In genomic region chr17:82369211-82369610, GRCh38 we compare ENCODE assay signal across 23 cellular contexts. TPM values are rescaled to one million over a fixed set of nuclear protein-coding genes. Genes with fewer than 3 reads are reported as not detected.
DNase-seq lines count a peak whose midpoint lies in the region; ATAC-seq, FAIRE-seq and TF ChIP-seq lines count a peak whose summit lies in the region.
"Had no signal": no experiment of that assay in that cellular context is flagged by ENCODE, and none has a peak within 500 bp of the region (broad histone marks: within the 10 kb centered on the region; RNA-seq: fewer than 3 reads in every experiment).

No MANE protein-coding gene starts in this region.

- peaks cover 8% of the 10 kb centered on the region; the same call in 1 of the 3 replicates for H3K4me1 ChIP-seq in A549
- H3K4me1 ChIP-seq in OCI-LY7 (ENCODE audit: insufficient read depth, low read length, poor library complexity, severe bottlenecking) = peaks cover 64% of the 10 kb centered on the region
- H3K4me1 ChIP-seq in osteoblast (ENCODE audit: insufficient read depth, low read length) = no peaks in the 10 kb centered on the region

- no peak overlapping the region for H3K4me3 Mint-ChIP-seq in stimulated activated naive CD8-positive, alpha-beta T cell treated with anti-CD3 and anti-CD28 coated beads, Interleukin-15, amount 100 ng/mL, for 72 hours

- TF ChIP-seq CTCF in A549 (IDR thresholded peaks at IDR 0.05) = no peak
- TF ChIP-seq CTCF in OCI-LY7 (conservative IDR thresholded peaks at IDR 0.05; ENCODE audit: low read length) = no peak
- no peak for TF ChIP-seq CTCF in osteoblast (IDR thresholded peaks at IDR 0.05; ENCODE audit: extremely low read depth, low read depth, low read length)

- no TSS peak for BruUV-seq in OCI-LY7 (replicated peaks; lab: Mats Ljungman, UMichigan)

- H3K27ac ChIP-seq in A549 = no peak overlapping the region
- peak overlapping the region; percentile 2 for H3K27ac ChIP-seq in OCI-LY7 (ENCODE audit: low read depth, low read length, poor library complexity, severe bottlenecking)
- no peak overlapping the region for H3K27ac ChIP-seq in osteoblast (ENCODE audit: low read depth, low read length)

- FAIRE-seq in A549 (lab: Jason Lieb, UNC) = peak; percentile 23
- peak; percentile 26 for FAIRE-seq in HTR-8/SVneo (lab: Jason Lieb, UNC)
- FAIRE-seq: GM12891, GM18507 had no signal

- H3K27me3 ChIP-seq in osteoblast (ENCODE audit: insufficient read depth, low read length) = peaks cover 63% of the 10 kb centered on the region

- no peak overlapping the region for H3K4me2 ChIP-seq in A549
- no peak overlapping the region for H3K4me2 ChIP-seq in OCI-LY7 (ENCODE audit: low read length)
- no peak overlapping the region for H3K4me2 ChIP-seq in osteoblast (ENCODE audit: insufficient read depth, low read length)

- no peak overlapping the region for H3K27ac Mint-ChIP-seq in stimulated activated naive CD8-positive, alpha-beta T cell treated with anti-CD3 and anti-CD28 coated beads, Interleukin-15, amount 100 ng/mL, for 72 hours
- H3K27ac Mint-ChIP-seq: CD4-positive, alpha-beta memory T cell had no signal

- H4K20me1 ChIP-seq in OCI-LY7 (ENCODE audit: insufficient read depth, low read length) = no peaks in the 10 kb centered on the region
- H4K20me1 ChIP-seq in osteoblast (ENCODE audit: insufficient read depth, low read length) = no peaks in the 10 kb centered on the region

- CTCF ChIA-PET in A549 (lab: Yijun Ruan, JAX) (interaction anchor here (0.9 to 5.4 kb wide), 4 partner anchors 11 to 18 kb away, joined by 3 to 45 read pairs (median 6); no protein-coding TSS in a partner anchor), OCI-LY7 (lab: Charles Lee; ENCODE audit: unreplicated experiment) (no interaction called here)

- WGBS in A549 (ENCODE audit: missing lambda C conversion rate) = 88% methylated on average over 7 of the region's 7 CpGs

- TF ChIP-seq EP300 in A549 (IDR thresholded peaks at IDR 0.05) = no peak

- POLR2A ChIA-PET in A549 (lab: Yijun Ruan, JAX) (no interaction called here), OCI-LY7 (lab: Charles Lee) (interaction anchor here (1.8 to 2.0 kb wide), 2 partner anchors 11 to 19 kb away, joined by 13 to 15 read pairs; partner anchors contain the start of gene TEX19)

- DNase-seq in A549 (ENCODE audit: low read depth in 1 of 2, low spot score in 1 of 2) (no peak), HTR-8/SVneo (ENCODE audit: insufficient read length, low spot score) (no peak), OCI-LY7 (ENCODE audit: low spot score) (no peak), osteoblast (ENCODE audit: insufficient read length, low spot score, missing footprints) (peak; percentile 17), T-helper 2 cell (no peak), hypothalamus (lab: John Stamatoyannopoulos, UW) (no peak)
- no peak for DNase-seq in stimulated activated naive CD8-positive, alpha-beta T cell treated with anti-CD3 and anti-CD28 coated beads, Interleukin-15, amount 100 ng/mL, for 72 hours
- DNase-seq: 8988T; C1 segment of cervical spinal cord; Calu3; CD4-positive, alpha-beta memory T cell; COR-L47; DMS53; DMS79 treated with DMSO at 0.1 percent for 48 hours; GF-D8; GOT3; H7; HCEC 1CT had no signal

- no peaks in the 10 kb centered on the region for H3K79me2 ChIP-seq in OCI-LY7 (ENCODE audit: insufficient read depth, low read depth, low read length)
- no peaks in the 10 kb centered on the region for H3K79me2 ChIP-seq in osteoblast (ENCODE audit: insufficient read depth, low read length)

- H3K9me3 ChIP-seq in A549 = no peaks in the 10 kb centered on the region
- H3K9me3 ChIP-seq in OCI-LY7 (ENCODE audit: low read length) = no peaks in the 10 kb centered on the region
- H3K9me3 ChIP-seq in osteoblast (ENCODE audit: low read depth, low read length) = no peaks in the 10 kb centered on the region

- H3K36me3 ChIP-seq in OCI-LY7 (ENCODE audit: insufficient read depth, low read length) (no peaks in the 10 kb centered on the region), osteoblast (ENCODE audit: insufficient read depth, low read length) (no peaks in the 10 kb centered on the region)

- intact Hi-C loops in OCI-LY7 (cut with micrococcal nuclease; ENCODE audit: unreplicated experiment) = no loop called here

- H2AFZ ChIP-seq in OCI-LY7 (ENCODE audit: low read length) (no peak overlapping the region), osteoblast (ENCODE audit: low read length) (no peak overlapping the region)

- H3K4me1 Mint-ChIP-seq in stimulated activated naive CD8-positive, alpha-beta T cell treated with anti-CD3 and anti-CD28 coated beads, Interleukin-15, amount 100 ng/mL, for 72 hours = peaks cover 26% of the 10 kb centered on the region

- H3K9me2 ChIP-seq in OCI-LY7 (ENCODE audit: insufficient read depth, low read length) = no peaks in the 10 kb centered on the region

- ATAC-seq in A549 = no peak
- ATAC-seq in stimulated activated naive CD8-positive, alpha-beta T cell treated with anti-CD3 and anti-CD28 coated beads, Interleukin-15, amount 100 ng/mL, for 72 hours = no peak

- H3K27me3 Mint-ChIP-seq in stimulated activated naive CD8-positive, alpha-beta T cell treated with anti-CD3 and anti-CD28 coated beads, Interleukin-15, amount 100 ng/mL, for 72 hours = peaks cover 51% of the 10 kb centered on the region

- H3K9me3 Mint-ChIP-seq in stimulated activated naive CD8-positive, alpha-beta T cell treated with anti-CD3 and anti-CD28 coated beads, Interleukin-15, amount 100 ng/mL, for 72 hours = no peaks in the 10 kb centered on the region
- H3K9me3 Mint-ChIP-seq: CD4-positive, alpha-beta memory T cell had no signal

- no peak for TF ChIP-seq RAD21 in A549 (conservative IDR thresholded peaks at IDR 0.05 in 1 of 2, IDR thresholded peaks at IDR 0.05 in 1 of 2)

- H3K4me3 ChIP-seq in A549 (no peak overlapping the region), OCI-LY7 (ENCODE audit: low read depth, low read length, poor library complexity, severe bottlenecking) (no peak overlapping the region), osteoblast (ENCODE audit: insufficient read depth, low read length) (no peak overlapping the region)

- TF ChIP-seq POLR2A in A549 (IDR thresholded peaks at IDR 0.05; ENCODE audit: low read length) = no peak

TF ChIP-seq in A549, 52 proteins besides CTCF, POLR2A, EP300 and RAD21 (continues in another document):
- TF ChIP-seq, protein P1, sequence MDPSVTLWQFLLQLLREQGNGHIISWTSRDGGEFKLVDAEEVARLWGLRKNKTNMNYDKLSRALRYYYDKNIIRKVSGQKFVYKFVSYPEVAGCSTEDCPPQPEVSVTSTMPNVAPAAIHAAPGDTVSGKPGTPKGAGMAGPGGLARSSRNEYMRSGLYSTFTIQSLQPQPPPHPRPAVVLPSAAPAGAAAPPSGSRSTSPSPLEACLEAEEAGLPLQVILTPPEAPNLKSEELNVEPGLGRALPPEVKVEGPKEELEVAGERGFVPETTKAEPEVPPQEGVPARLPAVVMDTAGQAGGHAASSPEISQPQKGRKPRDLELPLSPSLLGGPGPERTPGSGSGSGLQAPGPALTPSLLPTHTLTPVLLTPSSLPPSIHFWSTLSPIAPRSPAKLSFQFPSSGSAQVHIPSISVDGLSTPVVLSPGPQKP (IDR thresholded peaks at IDR 0.05; ENCODE audit: low read depth, low read length) = no peak
- no peak for TF ChIP-seq JUN (IDR thresholded peaks at IDR 0.05)
- no peak for TF ChIP-seq CBX2 (IDR thresholded peaks at IDR 0.05; ENCODE audit: borderline replicate concordance, low read depth)
- no peak for TF ChIP-seq FOSB (CRISPR knock-in tag; IDR thresholded peaks at IDR 0.05)
- no peak for TF ChIP-seq HEYL (CRISPR knock-in tag; IDR thresholded peaks at IDR 0.05)

RNA-seq across cellular contexts. Expression of gene UTS2R, which starts 2.4 kb away (rescaled TPM):
- polyA plus RNA-seq in A549 (2011; rRNA removed) (not detected in 2 replicates), A549 (2017; fragmentation: RNase III; extraction: RNeasy Plus Mini Kit Qiagen cat#74134 plus additional on column Dnase treatment) (not detected in 3 replicates)
- polyA plus RNA-seq in A549 (2012; cell fraction: cytosol; rRNA removed) = not detected in 2 replicates
- polyA plus RNA-seq in A549 (2012; cell fraction: nucleus; rRNA removed) = 0.06 and 0.11 TPM in 2 replicates
- polyA minus RNA-seq in A549 (2011; rRNA and poly(A)+ RNA removed) = not detected in 2 replicates
- total RNA-seq in OCI-LY7 (2014; rRNA removed; shearing (Covaris generic)) = 11.9 and 17.4 TPM in 2 replicates
- total RNA-seq in OCI-LY7 (2022) (34.9 and 36.3 TPM in 2 replicates), osteoblast (not detected in 2 replicates)
- total RNA-seq: Calu3; CD4-positive, alpha-beta memory T cell; Daoy; G401; H7 had no signal
- polyA plus RNA-seq: BJ; CD4-positive, alpha-beta memory T cell had no signal

RNA-seq across cellular contexts. Expression of gene TEX19, which starts 10.2 kb away (rescaled TPM):
- polyA plus RNA-seq in A549 (2011; rRNA removed) = 0.32 and 0.43 TPM in 2 replicates
- 0.74 and 0.80 TPM in 2 replicates for polyA plus RNA-seq in A549 (2012; cell fraction: cytosol; rRNA removed)
- polyA plus RNA-seq in A549 (2012; cell fraction: nucleus; rRNA removed) = 0.55 and 0.59 TPM in 2 replicates
- polyA plus RNA-seq in A549 (2017; fragmentation: RNase III; extraction: RNeasy Plus Mini Kit Qiagen cat#74134 plus additional on column Dnase treatment) = 0.50 to 0.66 TPM (median 0.55 TPM) in 3 replicates
- polyA minus RNA-seq in A549 (2011; rRNA and poly(A)+ RNA removed) = 0.44 and 0.58 TPM in 2 replicates
- 2.6 and 3.4 TPM in 2 replicates for total RNA-seq in OCI-LY7 (2014; rRNA removed; shearing (Covaris generic))
- 1.8 and 2.0 TPM in 2 replicates for total RNA-seq in OCI-LY7 (2022)
- total RNA-seq in osteoblast = under 0.01 and 0.29 TPM in 2 replicates
- total RNA-seq: Calu3; CD4-positive, alpha-beta memory T cell; Daoy had no signal
- polyA plus RNA-seq: CD4-positive, alpha-beta memory T cell had no signal

RNA-seq across cellular contexts. Expression of gene SECTM1, which starts 35.6 kb away (rescaled TPM):
- polyA plus RNA-seq in A549 (2011; rRNA removed) = 0.22 and 0.58 TPM in 2 replicates
- polyA plus RNA-seq in A549 (2012; cell fraction: cytosol; rRNA removed) = 0.31 and 0.52 TPM in 2 replicates
- 0.58 and 0.83 TPM in 2 replicates for polyA plus RNA-seq in A549 (2012; cell fraction: nucleus; rRNA removed)
- polyA plus RNA-seq in A549 (2017; fragmentation: RNase III; extraction: RNeasy Plus Mini Kit Qiagen cat#74134 plus additional on column Dnase treatment) = 1.5 to 2.5 TPM (median 2.0 TPM) in 3 replicates
- not detected in 2 replicates for polyA minus RNA-seq in A549 (2011; rRNA and poly(A)+ RNA removed)
- not detected in 2 replicates for total RNA-seq in OCI-LY7 (2014; rRNA removed; shearing (Covaris generic))
- not detected in 2 replicates for total RNA-seq in OCI-LY7 (2022)
- 5.8 and 11.5 TPM in 2 replicates for total RNA-seq in osteoblast

RNA-seq across cellular contexts. Expression of gene HEXD, which starts 48.9 kb away (rescaled TPM):
- polyA plus RNA-seq in A549 (2011; rRNA removed) (18.0 and 18.4 TPM in 2 replicates), A549 (2017; fragmentation: RNase III; extraction: RNeasy Plus Mini Kit Qiagen cat#74134 plus additional on column Dnase treatment) (15.9 to 21.4 TPM (median 19.5 TPM) in 3 replicates)
- polyA plus RNA-seq in A549 (2012; cell fraction: cytosol; rRNA removed) = 16.4 and 22.2 TPM in 2 replicates
- polyA plus RNA-seq in A549 (2012; cell fraction: nucleus; rRNA removed) = 121 and 156 TPM in 2 replicates
- 15.9 and 16.2 TPM in 2 replicates for polyA minus RNA-seq in A549 (2011; rRNA and poly(A)+ RNA removed)
- 88.8 and 93.2 TPM in 2 replicates for total RNA-seq in OCI-LY7 (2014; rRNA removed; shearing (Covaris generic))
- total RNA-seq in OCI-LY7 (2022) (87.9 and 94.7 TPM in 2 replicates), osteoblast (13.0 and 20.3 TPM in 2 replicates)

RNA-seq across cellular contexts. Expression of gene OGFOD3, which starts 49.2 kb away (rescaled TPM):
- polyA plus RNA-seq in A549 (2011; rRNA removed) = 14.9 and 15.2 TPM in 2 replicates
- polyA plus RNA-seq in A549 (2012; cell fraction: cytosol; rRNA removed) = 25.1 and 30.2 TPM in 2 replicates
- polyA plus RNA-seq in A549 (2012; cell fraction: nucleus; rRNA removed) = 34.1 and 40.7 TPM in 2 replicates
- polyA plus RNA-seq in A549 (2017; fragmentation: RNase III; extraction: RNeasy Plus Mini Kit Qiagen cat#74134 plus additional on column Dnase treatment) = 19.8 to 21.9 TPM (median 20.8 TPM) in 3 replicates
- 18.8 and 27.1 TPM in 2 replicates for polyA minus RNA-seq in A549 (2011; rRNA and poly(A)+ RNA removed)
- total RNA-seq in OCI-LY7 (2014; rRNA removed; shearing (Covaris generic)) = 46.9 and 55.6 TPM in 2 replicates
- total RNA-seq in OCI-LY7 (2022) = 65.2 and 80.8 TPM in 2 replicates
- 25.3 and 27.4 TPM in 2 replicates for total RNA-seq in osteoblast

Comparison
In these comparisons a context has a peak if more than half of its experiments do, and no peak if none do; other contexts are left out.
1. RNA of gene UTS2R, which starts 2.4 kb away (total RNA-seq): 11.9 to 36.3 TPM in OCI-LY7; not detected in osteoblast; every median in the first group is over 10 times any median in the second.